Comparison of ENCODE assay signal across 19 cellular contexts in the genomic region with DNA sequence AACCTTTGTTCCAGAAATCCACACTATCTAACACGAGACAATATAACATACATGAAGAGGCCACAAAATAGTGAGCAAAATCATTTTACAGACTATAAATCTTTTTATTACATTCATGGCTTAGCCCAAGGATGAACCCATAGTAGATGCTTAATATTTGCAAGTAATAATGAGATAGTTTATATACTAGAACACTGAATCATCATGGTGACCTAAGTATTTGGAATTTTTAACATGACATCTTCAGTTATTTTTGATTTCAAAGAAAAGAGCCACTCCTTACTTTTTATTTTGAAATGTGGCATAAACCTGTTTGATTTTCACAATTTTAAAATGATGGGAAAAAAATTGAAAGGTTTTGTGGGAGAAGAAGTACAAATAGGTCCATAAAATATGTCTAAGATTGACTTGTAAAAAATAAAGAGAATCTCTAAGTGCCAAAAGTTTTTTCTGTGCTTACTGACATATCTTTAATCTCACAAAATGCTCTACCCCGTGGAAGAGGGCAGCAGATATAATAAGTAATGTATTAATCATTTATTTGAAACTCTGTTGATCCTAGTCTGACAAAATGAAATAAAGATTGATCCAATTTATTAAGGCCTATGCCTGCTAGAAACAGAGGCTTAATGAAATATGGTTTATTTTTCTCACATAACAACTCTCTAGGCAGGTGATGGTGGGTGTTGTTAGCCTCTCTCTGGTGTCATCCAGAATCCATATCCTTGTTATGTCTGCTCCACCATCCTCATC.
DNase-seq lines count a peak whose midpoint lies in the region; ATAC-seq, FAIRE-seq and TF ChIP-seq lines count a peak whose summit lies in the region.
"Had no signal": no experiment of that assay in that cellular context is flagged by ENCODE, and none has a peak within 500 bp of the region (broad histone marks: within the 10 kb centered on the region; RNA-seq: fewer than 3 reads in every experiment).

No MANE protein-coding gene starts in this region.

- FAIRE-seq in A549 (lab: Jason Lieb, UNC) = no peak
- FAIRE-seq in H1 (lab: Jason Lieb, UNC) = no peak
- FAIRE-seq: A204.1, H54, RCC 7860 had no signal

- DNase-seq in A549 (ENCODE audit: low read depth in 1 of 2, low spot score in 1 of 2) = no peak
- peak; percentile 3 for DNase-seq in HFFc6
- no peak for DNase-seq in H1 (ENCODE audit: low read depth in 1 of 2, low spot score in 2 of 2)
- DNase-seq in mesenchymal stem cell = no peak
- DNase-seq in activated naive CD4-positive, alpha-beta T cell treated with Interleukin-2 at 50 U/mL for 16 hours = no peak
- no peak for DNase-seq in CD8-positive, alpha-beta T cell
- no peak for DNase-seq in NCI-H2029 treated with DMSO at 0.1 percent for 48 hours (lab: John Stamatoyannopoulos, UW)
- DNase-seq: NCI-H1694, NCI-H2081 treated with DMSO at 0.1 percent for 48 hours, NCI-H446, NCI-H526, Right ventricle myocardium superior had no signal

- H2BK5ac ChIP-seq in H1 (ENCODE audit: low read depth, low read length) = no peak overlapping the region
- no peak overlapping the region for H2BK5ac ChIP-seq in mesenchymal stem cell (ENCODE audit: low read depth, low read length, poor library complexity, severe bottlenecking)

- no peaks in the 10 kb centered on the region for H3K36me3 Mint-ChIP-seq in HFFc6 (ENCODE audit: low read depth)
- H3K36me3 Mint-ChIP-seq in CD8-positive, alpha-beta T cell = no peaks in the 10 kb centered on the region
- H3K36me3 Mint-ChIP-seq: CD14-positive monocyte, IgD-negative memory B cell had no signal

- H3K79me1 ChIP-seq in H1 (ENCODE audit: low read depth, low read length) (no peaks in the 10 kb centered on the region), mesenchymal stem cell (replicated peaks; ENCODE audit: low read length, poor library complexity, severe bottlenecking) (no peaks in the 10 kb centered on the region)

- H3K27me3 Mint-ChIP-seq in HFFc6 (ENCODE audit: insufficient read depth) = no peaks in the 10 kb centered on the region
- no peaks in the 10 kb centered on the region for H3K27me3 Mint-ChIP-seq in CD8-positive, alpha-beta T cell (ENCODE audit: low read depth)
- H3K27me3 Mint-ChIP-seq: B cell, IgD-negative memory B cell had no signal

- no peaks in the 10 kb centered on the region; the same call in 1 of the 2 replicates for H3K9me3 Mint-ChIP-seq in HFFc6
- no peaks in the 10 kb centered on the region for H3K9me3 Mint-ChIP-seq in CD8-positive, alpha-beta T cell
- H3K9me3 Mint-ChIP-seq: IgD-negative memory B cell had no signal

- peak overlapping the region; percentile 54; the same call in 1 of the 2 replicates for H3K27ac Mint-ChIP-seq in HFFc6
- H3K27ac Mint-ChIP-seq in CD8-positive, alpha-beta T cell = no peak overlapping the region
- H3K27ac Mint-ChIP-seq: B cell, CD14-positive monocyte, IgD-negative memory B cell had no signal

- H3K79me2 ChIP-seq in H1 (ENCODE audit: control insufficient read depth in 1 of 2, insufficient read depth in 2 of 2, low read length in 2 of 2) = no peaks in the 10 kb centered on the region

- no peak for TF ChIP-seq EP300 in A549 (IDR thresholded peaks at IDR 0.05)
- no peak for TF ChIP-seq EP300 in H1 (IDR thresholded peaks at IDR 0.05; ENCODE audit: borderline replicate concordance in 1 of 2, low read depth in 2 of 2, low read length in 2 of 2)

- H2BK12ac ChIP-seq in H1 (ENCODE audit: low read depth, low read length) (no peak overlapping the region), mesenchymal stem cell (ENCODE audit: low read length in 2 of 2) (no peak overlapping the region)

- H3K27me3 ChIP-seq in H1 (replicated peaks in 1 of 4; ENCODE audit: control insufficient read depth in 3 of 4, extremely low read depth in 1 of 4, insufficient read depth in 3 of 4, low read length in 3 of 4) (no peaks in the 10 kb centered on the region), mesenchymal stem cell (ENCODE audit: control insufficient read depth in 1 of 2, insufficient read depth in 1 of 2, low read length in 2 of 2) (no peaks in the 10 kb centered on the region)
- H3K27me3 ChIP-seq in CD8-positive, alpha-beta T cell (ENCODE audit: insufficient read depth, low read length) = no peaks in the 10 kb centered on the region

- H2AK5ac ChIP-seq in H1 (ENCODE audit: low read depth, low read length) = no peak overlapping the region
- H2AK5ac ChIP-seq in mesenchymal stem cell (ENCODE audit: low read length, severe bottlenecking) = no peak overlapping the region

- H4K91ac ChIP-seq in H1 (replicated peaks; ENCODE audit: insufficient read length, low read length) (no peak overlapping the region), mesenchymal stem cell (ENCODE audit: low read length) (no peak overlapping the region)

- H3K4me3 ChIP-seq in A549 = no peak overlapping the region
- no peak overlapping the region for H3K4me3 ChIP-seq in H1 (ENCODE audit: extremely low read depth in 1 of 4, insufficient read depth in 2 of 4, low read depth in 3 of 4, low read length in 4 of 4)
- no peak overlapping the region for H3K4me3 ChIP-seq in mesenchymal stem cell (ENCODE audit: insufficient read depth in 1 of 2, low read depth in 1 of 2, low read length in 2 of 2)
- no peak overlapping the region for H3K4me3 ChIP-seq in CD8-positive, alpha-beta T cell (ENCODE audit: low read depth, low read length)

- TF ChIP-seq CTCF in A549 (IDR thresholded peaks at IDR 0.05) (no peak), HFFc6 (IDR thresholded peaks at IDR 0.05) (no peak), H1 (IDR thresholded peaks at IDR 0.05; ENCODE audit: control extremely low read depth in 1 of 3, insufficient read depth in 1 of 3, low read depth in 1 of 3, low read length in 3 of 3) (no peak)
- no peak for TF ChIP-seq CTCF in CD8-positive, alpha-beta T cell (IDR thresholded peaks at IDR 0.05)

- POLR2A ChIA-PET in A549 (lab: Yijun Ruan, JAX) = no interaction called here
- POLR2A ChIA-PET in H1 (lab: Charles Lee; ENCODE audit: partially characterized antibody) = no interaction called here
- POLR2A ChIA-PET in CD8-positive, alpha-beta T cell (lab: Charles Lee) = no interaction called here

- H3K4me1 ChIP-seq in A549 = peaks cover 35% of the 10 kb centered on the region
- peaks cover 2 to 10% (median 6%) of the 10 kb centered on the region in 4 experiments; a peak in 4 of 7 replicates for H3K4me1 ChIP-seq in H1 (replicated peaks in 1 of 4; ENCODE audit: control insufficient read depth in 3 of 4, insufficient read depth in 4 of 4, low read length in 3 of 4)
- H3K4me1 ChIP-seq in mesenchymal stem cell (ENCODE audit: control insufficient read depth, insufficient read depth, low read depth, low read length) = no peaks in the 10 kb centered on the region
- no peaks in the 10 kb centered on the region for H3K4me1 ChIP-seq in CD8-positive, alpha-beta T cell (ENCODE audit: insufficient read depth, low read length)

- H3K14ac ChIP-seq in H1 (ENCODE audit: insufficient read length) = no peak overlapping the region
- no peak overlapping the region for H3K14ac ChIP-seq in mesenchymal stem cell (ENCODE audit: low read length in 2 of 2)

- intact Hi-C loops in CD8-positive, alpha-beta T cell (cut with DNase I, micrococcal nuclease) = no loop called here

- no peak overlapping the region for H3K4ac ChIP-seq in H1 (replicated peaks; ENCODE audit: insufficient read length, low read depth, low read length)
- H3K4ac ChIP-seq in mesenchymal stem cell (ENCODE audit: low read depth in 1 of 2, low read length in 2 of 2) = no peak overlapping the region

- WGBS in A549 (ENCODE audit: missing lambda C conversion rate) = 13% methylated on average over 2 of the region's 2 CpGs
- 93% methylated on average over 2 of the region's 2 CpGs; no CpG with 5 or more reads in 1 of the 2 experiments for WGBS in H1 (ENCODE audit: extremely low coverage in 1 of 2, insufficient coverage in 1 of 2, insufficient read length in 1 of 2, insufficient replicate concordance in 2 of 2, low coverage in 1 of 2, low lambda C conversion rate in 2 of 2, missing lambda C conversion rate in 1 of 2), 2 experiments
- WGBS in mesenchymal stem cell = 100% methylated on average over 1 of the region's 2 CpGs

- no peaks in the 10 kb centered on the region for H3K23me2 ChIP-seq in H1 (ENCODE audit: low read depth, low read length)

- TF ChIP-seq POLR2A in A549 (IDR thresholded peaks at IDR 0.05; ENCODE audit: low read length) (no peak), H1 (IDR thresholded peaks at IDR 0.05; ENCODE audit: control extremely low read depth in 1 of 2, low read depth in 2 of 2, low read length in 2 of 2) (no peak)

- H4K8ac ChIP-seq in H1 (ENCODE audit: extremely low read depth, insufficient read depth, low read length) (no peak overlapping the region), mesenchymal stem cell (ENCODE audit: low read length) (no peak overlapping the region)

- H3K23ac ChIP-seq in H1 (ENCODE audit: insufficient read length) (no peak overlapping the region), mesenchymal stem cell (ENCODE audit: low read length in 2 of 2) (no peak overlapping the region)

- no peaks in the 10 kb centered on the region for H3K36me3 ChIP-seq in H1 (ENCODE audit: control insufficient read depth in 2 of 4, insufficient read depth in 4 of 4, low read length in 3 of 4)
- no peaks in the 10 kb centered on the region for H3K36me3 ChIP-seq in mesenchymal stem cell (ENCODE audit: control insufficient read depth in 1 of 2, insufficient read depth in 2 of 2, low read depth in 1 of 2, low read length in 2 of 2)
- no peaks in the 10 kb centered on the region for H3K36me3 ChIP-seq in CD8-positive, alpha-beta T cell (ENCODE audit: insufficient read depth, low read length)

- no peak overlapping the region for H2AFZ ChIP-seq in H1 (ENCODE audit: low read length)
- no peak overlapping the region for H2AFZ ChIP-seq in mesenchymal stem cell (ENCODE audit: low read depth, low read length)

- ATAC-seq in A549 (no peak), HG03045 (IDR thresholded peaks at IDR 0.05; ENCODE audit: unreplicated experiment) (no peak)
- ATAC-seq in CD8-positive, alpha-beta T cell = no peak

- H2BK15ac ChIP-seq in H1 (ENCODE audit: low read length) (no peak overlapping the region), mesenchymal stem cell (ENCODE audit: low read depth, poor library complexity, severe bottlenecking) (no peak overlapping the region)

- no peak overlapping the region for H4K5ac ChIP-seq in H1 (ENCODE audit: insufficient read length, low read depth, low read length)

- H3K4me1 Mint-ChIP-seq in HFFc6 (ENCODE audit: low read depth) = peaks cover 13% of the 10 kb centered on the region
- H3K4me1 Mint-ChIP-seq in CD8-positive, alpha-beta T cell (ENCODE audit: low read depth) = no peaks in the 10 kb centered on the region
- H3K4me1 Mint-ChIP-seq: B cell, CD14-positive monocyte, IgD-negative memory B cell had no signal

- H4K20me1 ChIP-seq in H1 (replicated peaks in 1 of 2; ENCODE audit: control insufficient read depth in 1 of 2, insufficient read depth in 2 of 2, low read length in 2 of 2) = no peaks in the 10 kb centered on the region

- H3K27ac ChIP-seq in A549 = no peak overlapping the region; a peak in 1 of 6 replicates
- no peak overlapping the region for H3K27ac ChIP-seq in H1 (ENCODE audit: low read depth, low read length)
- H3K27ac ChIP-seq in mesenchymal stem cell (ENCODE audit: low read length, poor library complexity, severe bottlenecking) = peak overlapping the region; percentile 12
- H3K27ac ChIP-seq in CD8-positive, alpha-beta T cell (ENCODE audit: low read depth, low read length) = no peak overlapping the region

- TF ChIP-seq RAD21 in A549 (conservative IDR thresholded peaks at IDR 0.05 in 1 of 2, IDR thresholded peaks at IDR 0.05 in 1 of 2) (no peak), H1 (IDR thresholded peaks at IDR 0.05 in 1 of 2, conservative IDR thresholded peaks at IDR 0.05 in 1 of 2; ENCODE audit: low read depth in 2 of 2, low read length in 2 of 2) (no peak)

- H3K4me2 ChIP-seq in A549 (peak overlapping the region; percentile 58), H1 (ENCODE audit: insufficient read depth in 1 of 2, low read depth in 2 of 2, low read length in 2 of 2) (no peak overlapping the region), mesenchymal stem cell (ENCODE audit: low read length, poor library complexity, severe bottlenecking) (no peak overlapping the region)

- H3K4me3 Mint-ChIP-seq in HFFc6 = no peak overlapping the region
- H3K4me3 Mint-ChIP-seq in CD8-positive, alpha-beta T cell = no peak overlapping the region
- H3K4me3 Mint-ChIP-seq: B cell, CD14-positive monocyte, IgD-negative memory B cell had no signal

- H3K9ac ChIP-seq in H1 (replicated peaks in 1 of 4; ENCODE audit: extremely low read depth in 1 of 4, low read depth in 3 of 4, low read length in 3 of 4) (no peak overlapping the region), mesenchymal stem cell (ENCODE audit: low read length) (no peak overlapping the region)

- no peak overlapping the region for H2BK20ac ChIP-seq in H1 (ENCODE audit: low read length)

- H3K9me3 ChIP-seq in A549 = no peaks in the 10 kb centered on the region
- no peaks in the 10 kb centered on the region; a peak in 1 of 4 replicates for H3K9me3 ChIP-seq in H1 (ENCODE audit: insufficient read depth in 2 of 2, low read depth in 1 of 2, low read length in 1 of 2)
- peaks cover 1% of the 10 kb centered on the region for H3K9me3 ChIP-seq in mesenchymal stem cell (ENCODE audit: control insufficient read depth, low read length)
- H3K9me3 ChIP-seq in CD8-positive, alpha-beta T cell (ENCODE audit: low read length) = no peaks in the 10 kb centered on the region

- H2BK120ac ChIP-seq in H1 (replicated peaks; ENCODE audit: low read depth, low read length) (peak overlapping the region; percentile 61), mesenchymal stem cell (ENCODE audit: low read depth, low read length) (no peak overlapping the region)

- H3K18ac ChIP-seq in H1 (ENCODE audit: extremely low read depth, low read length) = no peak overlapping the region
- H3K18ac ChIP-seq in mesenchymal stem cell (ENCODE audit: low read depth in 1 of 2, low read length in 2 of 2) = no peak overlapping the region

- H3K56ac ChIP-seq in H1 (replicated peaks; ENCODE audit: insufficient read length, low read depth, low read length) = no peak overlapping the region

- CTCF ChIA-PET in A549 (lab: Yijun Ruan, JAX) (interaction anchor here (0.6 kb wide), 1 partner anchor 26 kb away, joined by 3 read pairs; no protein-coding TSS in a partner anchor), H1 (lab: Charles Lee; ENCODE audit: partially characterized antibody) (interaction anchor here (1.0 kb wide), 1 partner anchor 9 kb away, joined by 3 read pairs; no protein-coding TSS in a partner anchor)
- CTCF ChIA-PET in CD8-positive, alpha-beta T cell (lab: Charles Lee) = no interaction called here
